4 cellular contexts compared by ENCODE assay signal in genomic region chr7:14861456-14861855, GRCh38. TPM values are rescaled to one million over a fixed set of nuclear protein-coding genes. Genes with fewer than 3 reads are reported as not detected.
"Had no signal": no experiment of that assay in that cellular context is flagged by ENCODE, and none has a peak within 500 bp of the region (broad histone marks: within the 10 kb centered on the region; RNA-seq: fewer than 3 reads in every experiment).

No MANE protein-coding gene starts in this region.

- ATAC-seq: GM23338 had no signal

- H3K4me3 ChIP-seq: GM23338 had no signal

- DNase-seq: H9, HCEC 1CT, IMR-90 had no signal

RNA-seq across cellular contexts. Expression of gene DGKB, which starts 41.1 kb away (rescaled TPM):
- total RNA-seq: IMR-90 had no signal
